Comparison of ENCODE assay signal across 14 cellular contexts in genomic region chr1:151578941-151579340, GRCh38.
"Had no signal": no experiment of that assay in that cellular context is flagged by ENCODE, and none has a peak within 500 bp of the region (broad histone marks: within the 10 kb centered on the region; RNA-seq: fewer than 3 reads in every experiment).

No MANE protein-coding gene starts in this region.

- H3K27ac ChIP-seq: heart right ventricle, right lobe of liver, stomach had no signal

- H3K4me1 ChIP-seq: right lobe of liver had no signal

- DNase-seq: activated gamma-delta T cell treated with Interleukin-2 at 50 U/mL for 16 hours; activated T-cell treated with anti-CD3 and anti-CD28 coated beads, Interleukin-2, amount 50 U/mL, for 1 hour; effector memory CD4-positive, alpha-beta T cell; heart right ventricle; left colon; naive B cell; occipital lobe; right lobe of liver; small intestine; stimulated activated CD4-positive, alpha-beta T cell treated with anti-CD3 and anti-CD28 coated beads, Interleukin-15, amount 100 ng/mL, for 24 hours; stomach; T-helper 9 cell had no signal

- H3K27me3 ChIP-seq: heart right ventricle, right lobe of liver, stomach had no signal

- FAIRE-seq: colon, small intestine had no signal

- ATAC-seq: heart right ventricle; left colon; right lobe of liver; stimulated activated memory B cell treated with anti-CD40 and anti-IgM and Interleukin-4, amounts not matched to agents 10 μg/mL and 1 μg/mL and 100 μg/mL, for 72 hours had no signal

- H3K9me3 ChIP-seq: heart right ventricle, right lobe of liver, stomach had no signal

- H3K4me3 ChIP-seq: heart right ventricle, right lobe of liver, stomach had no signal
